ENCODE assay signal across 34 cellular contexts in the genomic region with DNA sequence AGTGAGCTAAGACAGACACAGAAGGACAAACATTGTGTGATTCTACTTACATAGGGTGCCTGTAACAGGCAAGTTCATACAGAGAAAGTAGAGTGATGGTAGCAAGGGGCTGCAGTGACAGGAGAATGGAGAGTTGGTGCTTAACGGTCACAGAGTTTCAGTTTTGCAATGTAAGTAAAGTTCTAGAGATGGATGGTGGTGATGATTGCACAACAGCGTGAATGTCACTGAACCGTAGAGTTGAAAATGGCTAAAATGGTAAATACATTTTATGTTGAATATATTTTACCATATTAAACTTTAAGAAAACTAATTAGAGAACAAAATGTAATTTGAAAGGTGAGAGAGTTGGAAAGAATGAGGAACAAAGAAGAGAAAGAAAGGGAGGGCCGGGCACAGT. TPM values are rescaled to one million over a fixed set of nuclear protein-coding genes. Genes with fewer than 3 reads are reported as not detected.
"Had no signal": no experiment of that assay in that cellular context is flagged by ENCODE, and none has a peak within 500 bp of the region (broad histone marks: within the 10 kb centered on the region; RNA-seq: fewer than 3 reads in every experiment).

No MANE protein-coding gene starts in this region.

- H3K27ac ChIP-seq: ascending aorta, cardiac muscle cell, PC-9, RWPE1, SK-N-MC had no signal

- DNase-seq: activated CD4-positive, alpha-beta T cell treated with anti-CD3 and anti-CD28 coated beads, Interleukin-2, amount 10 ng/mL, durations not matched to agents 7 days and 5 days; activated CD4-positive, alpha-beta T cell treated with anti-CD3 and anti-CD28 coated beads, Interleukin-2, amount 50 U/mL, for 48 hours; activated CD8-positive, alpha-beta T cell treated with anti-CD3 and anti-CD28 coated beads, Interleukin-2, amount 10 ng/mL, durations not matched to agents 7 days and 5 days; activated gamma-delta T cell; activated naive CD4-positive, alpha-beta T cell treated with Interleukin-2 at 50 U/mL for 16 hours; activated naive CD8-positive, alpha-beta T cell treated with anti-CD3 and anti-CD28 coated beads, Interleukin-2, amount 10 ng/mL, durations not matched to agents 7 days and 5 days; activated T-cell treated with anti-CD3 and anti-CD28 coated beads, Interleukin-2, amount 50 U/mL, for 24 hours; amygdala; NCI-H1105; NCI-H1417 treated with DMSO at 0.1 percent for 48 hours; NCI-H187 treated with DMSO at 0.1 percent for 48 hours; NCI-H2081; NCI-H2171 treated with DMSO at 0.1 percent for 48 hours; NCI-H2227 treated with DMSO at 0.1 percent for 48 hours; NCI-H446; NCI-H510A treated with DMSO at 0.1 percent for 48 hours; NCI-H526 treated with DMSO at 0.1 percent for 48 hours; NCI-H774; PC-9; T1000 had no signal

- H3K4me1 ChIP-seq: ascending aorta had no signal

- H3K4me3 ChIP-seq: ascending aorta, cardiac muscle cell, PC-9, SK-N-MC had no signal

- FAIRE-seq: RCC 7860, TTC549 had no signal

- H2AFZ ChIP-seq: PC-9 had no signal

- H3K27me3 ChIP-seq: ascending aorta, cardiac muscle cell had no signal

- ATAC-seq: activated CD8-positive, alpha-beta T cell treated with anti-CD3 and anti-CD28 coated beads, Interleukin-2, amount 10 ng/mL, durations not matched to agents 7 days and 5 days; Right ventricle myocardium inferior had no signal

- H3K4me2 ChIP-seq: PC-9 had no signal

- H3K36me3 ChIP-seq: ascending aorta, cardiac muscle cell had no signal

RNA-seq across cellular contexts. Expression of a gene that starts 8.7 kb away (rescaled TPM):
- total RNA-seq: activated CD4-positive, alpha-beta T cell treated with anti-CD3 and anti-CD28 coated beads, Interleukin-2, amount 10 ng/mL, durations not matched to agents 7 days and 5 days; activated CD8-positive, alpha-beta T cell treated with anti-CD3 and anti-CD28 coated beads, Interleukin-2, amount 10 ng/mL, durations not matched to agents 7 days and 5 days; activated naive CD8-positive, alpha-beta T cell treated with anti-CD3 and anti-CD28 coated beads, Interleukin-2, amount 10 ng/mL, durations not matched to agents 7 days and 5 days; activated T-helper 2 cell treated with anti-CD3 and anti-CD28 coated beads, Interferon-gamma antibody, Interleukin-2, Interleukin-4, amounts not matched to agents 10 μg/mL and 5 μg/mL and 100 μg/mL, durations not matched to agents 14 hours and 24 hours and 36 hours; ascending aorta; cardiac muscle cell; chondrocyte; M059J; OCI-LY7; PC-9; Right ventricle myocardium inferior; T-helper 1 cell treated with Interleukin-12 subunit alpha and Interleukin-12 subunit beta and Interleukin-4 antibody, amounts not matched to agents 30 ng/mL and 1 ng/mL, for 36 hours; T-helper 2 cell treated with Interferon-gamma antibody and Interleukin-4, amounts not matched to agents 100 ng/mL and 5 ng/mL, for 36 hours had no signal
- polyA plus RNA-seq: cardiac muscle cell had no signal

RNA-seq across cellular contexts. Expression of a gene that starts 18.8 kb away (rescaled TPM):
- total RNA-seq: activated CD4-positive, alpha-beta T cell treated with anti-CD3 and anti-CD28 coated beads, Interleukin-2, amount 10 ng/mL, durations not matched to agents 7 days and 5 days; activated CD8-positive, alpha-beta T cell treated with anti-CD3 and anti-CD28 coated beads, Interleukin-2, amount 10 ng/mL, durations not matched to agents 7 days and 5 days; activated naive CD8-positive, alpha-beta T cell treated with anti-CD3 and anti-CD28 coated beads, Interleukin-2, amount 10 ng/mL, durations not matched to agents 7 days and 5 days; activated T-helper 2 cell treated with anti-CD3 and anti-CD28 coated beads, Interferon-gamma antibody, Interleukin-2, Interleukin-4, amounts not matched to agents 10 μg/mL and 5 μg/mL and 100 μg/mL, durations not matched to agents 14 hours and 24 hours and 36 hours; ascending aorta; cardiac muscle cell; chondrocyte; M059J; OCI-LY7; PC-9; Right ventricle myocardium inferior; T-helper 1 cell treated with Interleukin-12 subunit alpha and Interleukin-12 subunit beta and Interleukin-4 antibody, amounts not matched to agents 30 ng/mL and 1 ng/mL, for 36 hours; T-helper 2 cell treated with Interferon-gamma antibody and Interleukin-4, amounts not matched to agents 100 ng/mL and 5 ng/mL, for 36 hours had no signal
- polyA plus RNA-seq: adipose tissue, cardiac muscle cell had no signal

RNA-seq across cellular contexts. Expression of a gene that starts 36.5 kb away (rescaled TPM):
- total RNA-seq: activated CD4-positive, alpha-beta T cell treated with anti-CD3 and anti-CD28 coated beads, Interleukin-2, amount 10 ng/mL, durations not matched to agents 7 days and 5 days; activated CD8-positive, alpha-beta T cell treated with anti-CD3 and anti-CD28 coated beads, Interleukin-2, amount 10 ng/mL, durations not matched to agents 7 days and 5 days; activated naive CD8-positive, alpha-beta T cell treated with anti-CD3 and anti-CD28 coated beads, Interleukin-2, amount 10 ng/mL, durations not matched to agents 7 days and 5 days; activated T-helper 2 cell treated with anti-CD3 and anti-CD28 coated beads, Interferon-gamma antibody, Interleukin-2, Interleukin-4, amounts not matched to agents 10 μg/mL and 5 μg/mL and 100 μg/mL, durations not matched to agents 14 hours and 24 hours and 36 hours; ascending aorta; cardiac muscle cell; chondrocyte; M059J; OCI-LY7; PC-9; Right ventricle myocardium inferior; T-helper 1 cell treated with Interleukin-12 subunit alpha and Interleukin-12 subunit beta and Interleukin-4 antibody, amounts not matched to agents 30 ng/mL and 1 ng/mL, for 36 hours; T-helper 2 cell treated with Interferon-gamma antibody and Interleukin-4, amounts not matched to agents 100 ng/mL and 5 ng/mL, for 36 hours had no signal
- polyA plus RNA-seq: adipose tissue, cardiac muscle cell had no signal

RNA-seq across cellular contexts. Expression of a gene that starts 38.8 kb away (rescaled TPM):
- total RNA-seq: activated CD4-positive, alpha-beta T cell treated with anti-CD3 and anti-CD28 coated beads, Interleukin-2, amount 10 ng/mL, durations not matched to agents 7 days and 5 days; activated CD8-positive, alpha-beta T cell treated with anti-CD3 and anti-CD28 coated beads, Interleukin-2, amount 10 ng/mL, durations not matched to agents 7 days and 5 days; activated naive CD8-positive, alpha-beta T cell treated with anti-CD3 and anti-CD28 coated beads, Interleukin-2, amount 10 ng/mL, durations not matched to agents 7 days and 5 days; activated T-helper 2 cell treated with anti-CD3 and anti-CD28 coated beads, Interferon-gamma antibody, Interleukin-2, Interleukin-4, amounts not matched to agents 10 μg/mL and 5 μg/mL and 100 μg/mL, durations not matched to agents 14 hours and 24 hours and 36 hours; ascending aorta; cardiac muscle cell; chondrocyte; M059J; OCI-LY7; PC-9; Right ventricle myocardium inferior; T-helper 1 cell treated with Interleukin-12 subunit alpha and Interleukin-12 subunit beta and Interleukin-4 antibody, amounts not matched to agents 30 ng/mL and 1 ng/mL, for 36 hours; T-helper 2 cell treated with Interferon-gamma antibody and Interleukin-4, amounts not matched to agents 100 ng/mL and 5 ng/mL, for 36 hours had no signal
- polyA plus RNA-seq: cardiac muscle cell had no signal
